8 cellular contexts compared by ENCODE assay signal in the genomic region with DNA sequence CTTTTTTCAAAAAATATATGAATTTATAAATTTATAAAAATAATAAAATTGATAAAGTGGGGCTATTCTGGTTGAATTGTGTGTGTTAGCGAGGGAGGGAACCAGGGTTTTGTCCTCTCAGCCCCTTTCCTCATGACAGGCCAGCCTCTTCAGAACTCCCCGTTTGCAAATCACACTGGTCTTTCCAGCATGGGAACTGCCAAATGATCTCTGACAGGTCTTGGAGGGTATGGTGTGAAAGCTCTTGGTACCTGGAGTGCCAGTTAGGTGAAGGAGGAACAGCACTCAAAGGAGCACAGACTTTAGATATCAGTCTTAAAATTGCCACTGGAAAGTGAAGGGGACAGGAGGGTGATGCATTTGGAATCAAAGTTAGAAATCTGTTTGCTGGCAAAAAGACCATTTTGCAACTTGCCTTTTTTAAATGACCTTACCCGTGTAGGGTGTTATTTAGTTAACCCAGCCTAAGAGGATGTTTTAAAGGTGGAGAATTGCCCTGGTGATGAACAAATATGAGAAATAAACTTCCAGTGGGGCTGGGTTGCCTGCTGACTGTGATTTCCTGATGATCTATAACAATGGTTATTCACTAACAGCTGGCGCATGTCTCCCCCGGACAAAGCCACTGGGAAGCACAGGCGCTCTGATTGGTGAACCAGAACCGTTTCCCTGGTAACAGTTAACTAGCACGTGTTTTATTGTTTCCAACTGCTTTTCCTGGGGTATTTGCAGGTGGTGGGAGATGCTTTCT.
DNase-seq lines count a peak whose midpoint lies in the region; ATAC-seq and TF ChIP-seq lines count a peak whose summit lies in the region.

No MANE protein-coding gene starts in this region.

- peak overlapping the region; percentile 74; the same call in 2 of the 3 replicates for H2BK15ac ChIP-seq in IMR-90 (ENCODE audit: low read depth, low read length)

- peak overlapping the region; percentile 70 for H3K14ac ChIP-seq in IMR-90 (replicated peaks; ENCODE audit: low read depth, low read length)

- peak overlapping the region; percentile 77 for H4K5ac ChIP-seq in IMR-90 (ENCODE audit: low read depth, low read length)

- peak overlapping the region; percentile 85 for H2BK20ac ChIP-seq in IMR-90 (ENCODE audit: low read depth, low read length)

- dilution Hi-C loops in IMR-90 (cut with HindIII; ENCODE audit: low sequenced_read_pairs, unreplicated experiment) = loop anchor here (25.0 kb wide), 1 partner anchor 297 kb away; no protein-coding TSS in a partner anchor

- peak overlapping the region; percentile 73 for H3K23ac ChIP-seq in IMR-90 (ENCODE audit: low read depth, low read length)

- WGBS in IMR-90 (ENCODE audit: extremely low coverage in 2 of 2, insufficient read length in 1 of 2), 2 experiments = 17% methylated on average over 3 of the region's 8 CpGs; no CpG with 5 or more reads in 1 of the 2 experiments
- 14 to 26% methylated on average over 8 of the region's 8 CpGs for WGBS in sigmoid colon, 2 donors

- H3K36me3 ChIP-seq in IMR-90 (ENCODE audit: control insufficient read depth, insufficient read depth, low read length) (no peaks in the 10 kb centered on the region), sigmoid colon (no peaks in the 10 kb centered on the region)

- H2BK5ac ChIP-seq in IMR-90 (ENCODE audit: low read depth, low read length, poor library complexity, severe bottlenecking) = peak overlapping the region; percentile 56

- H3K56ac ChIP-seq in IMR-90 (ENCODE audit: extremely low read depth, insufficient read depth, low read length) = peak overlapping the region; percentile 32; the same call in 1 of the 2 replicates

- TF ChIP-seq POLR2A in IMR-90 (IDR thresholded peaks at IDR 0.05; ENCODE audit: low read depth, low read length) = no peak
- no peak for TF ChIP-seq POLR2A in sigmoid colon (IDR thresholded peaks at IDR 0.05)

- no TSS peak for BruUV-seq in IMR-90 (replicated peaks; lab: Mats Ljungman, UMichigan)

- H3K18ac ChIP-seq in IMR-90 (ENCODE audit: low read depth, low read length) = peak overlapping the region; percentile 73

- no peak; the same call in 1 of the 2 replicates for TF ChIP-seq RAD21 in IMR-90 (IDR thresholded peaks at IDR 0.05; ENCODE audit: low read length)

- no peak for TF ChIP-seq CTCF in IMR-90 (conservative IDR thresholded peaks at IDR 0.05; ENCODE audit: low read depth, low read length)
- no peak for TF ChIP-seq CTCF in sigmoid colon (IDR thresholded peaks at IDR 0.05)
- no peak for TF ChIP-seq CTCF in GM10248 (IDR thresholded peaks at IDR 0.05; ENCODE audit: control extremely low read depth, extremely low read depth, low read depth, missing control alignments)

- H3K9ac ChIP-seq in IMR-90 (ENCODE audit: low read depth, low read length) = peak overlapping the region; percentile 33; the same call in 1 of the 2 replicates

- H3K4me2 ChIP-seq in IMR-90 (ENCODE audit: low read depth, low read length) = peak overlapping the region; percentile 38; the same call in 1 of the 2 replicates

- peaks cover 3% of the 10 kb centered on the region for H3K4me1 ChIP-seq in IMR-90 (ENCODE audit: control insufficient read depth, insufficient read depth, low read length)
- H3K4me1 ChIP-seq in sigmoid colon = no peaks in the 10 kb centered on the region

- H2AK5ac ChIP-seq in IMR-90 (ENCODE audit: low read depth, low read length) = peak overlapping the region; percentile 67

- intact Hi-C loops in IMR-90 (cut with micrococcal nuclease) = loop anchor here (1.0 to 5.0 kb wide), 4 partner anchors 48 to 291 kb away; a partner anchor contains a TSS
- intact Hi-C loops in left cardiac atrium (cut with DNase I) = loop anchor here (2.0 to 5.0 kb wide), 2 partner anchors 236 to 292 kb away; no protein-coding TSS in a partner anchor
- intact Hi-C loops in sigmoid colon (cut with DNase I) = loop anchor here (10.0 kb wide), 1 partner anchor 234 kb away; no protein-coding TSS in a partner anchor

- H3K9me3 ChIP-seq in IMR-90 (ENCODE audit: control insufficient read depth, insufficient read depth, low read length) (no peaks in the 10 kb centered on the region), sigmoid colon (no peaks in the 10 kb centered on the region)

- in situ Hi-C loops in IMR-90 (cut with MboI; ENCODE audit: low sequenced_read_pairs) (loop anchor here (10.0 kb wide), 1 partner anchor 244 kb away; no protein-coding TSS in a partner anchor), SK-MEL-5 (cut with HindIII; ENCODE audit: low pct_unique_long_range_greater_than_20kb, low sequenced_read_pairs) (no loop called here)

- POLR2A ChIA-PET in IMR-90 (lab: Charles Lee; ENCODE audit: unreplicated experiment) = no interaction called here
- POLR2A ChIA-PET in GM10248 (lab: Yijun Ruan, JAX) = no interaction called here

- peak overlapping the region; percentile 62 for H3K27ac ChIP-seq in IMR-90 (ENCODE audit: insufficient read depth, low read length)
- peak overlapping the region in 2 of 4 donors; percentile 4 to 11 for H3K27ac ChIP-seq in sigmoid colon

- H3K4ac ChIP-seq in IMR-90 (ENCODE audit: low read depth, low read length) = peak overlapping the region; percentile 80

- DNase-seq in IMR-90 (peak; percentile 89), SK-MEL-5 (ENCODE audit: low read depth, low spot score) (peak; percentile 28), left cardiac atrium (peak; percentile 48), sigmoid colon (peak; percentile 86), GM10248 (ENCODE audit: extremely low spot score) (no peak)
- DNase-seq in stimulated activated CD8-positive, alpha-beta memory T cell treated with anti-CD3 and anti-CD28 coated beads, Interleukin-4, amount 100 ng/mL, for 48 hours = no peak

- peak overlapping the region; percentile 79 for H4K91ac ChIP-seq in IMR-90 (ENCODE audit: insufficient read depth, low read depth, low read length)

- no peak for TF ChIP-seq EP300 in sigmoid colon (IDR thresholded peaks at IDR 0.05)

- H4K20me1 ChIP-seq in IMR-90 (ENCODE audit: insufficient read depth, low read length) = no peaks in the 10 kb centered on the region

- H2BK120ac ChIP-seq in IMR-90 (ENCODE audit: low read depth, low read length) = peak overlapping the region; percentile 90

- peak; percentile 97 for ATAC-seq in IMR-90 (ENCODE audit: low read depth)
- ATAC-seq in left cardiac atrium = peak; percentile 50 to 92
- ATAC-seq in HG03469 (IDR thresholded peaks at IDR 0.05; ENCODE audit: unreplicated experiment) = no peak
- ATAC-seq in HG02678 (IDR thresholded peaks at IDR 0.05; ENCODE audit: unreplicated experiment) = no peak

- peak overlapping the region; percentile 58 to 63 for H4K8ac ChIP-seq in IMR-90 (ENCODE audit: low read depth in 2 of 2, low read length in 2 of 2)

- H3K4me3 ChIP-seq in IMR-90 (ENCODE audit: insufficient read depth, low read depth, low read length) (no peak overlapping the region), sigmoid colon (no peak overlapping the region)

- peak overlapping the region; percentile 60 for H2AFZ ChIP-seq in IMR-90 (replicated peaks; ENCODE audit: low read length, poor library complexity)

- H2AK9ac ChIP-seq in IMR-90 (replicated peaks; ENCODE audit: low read depth, low read length, poor library complexity) = no peak overlapping the region

- no peaks in the 10 kb centered on the region; the same call in 1 of the 2 replicates for H3K9me1 ChIP-seq in IMR-90 (ENCODE audit: insufficient read depth, low read length)

- H3K79me1 ChIP-seq in IMR-90 (ENCODE audit: low read depth in 1 of 2, low read length in 2 of 2) = no peaks in the 10 kb centered on the region

- no peaks in the 10 kb centered on the region for H3K27me3 ChIP-seq in IMR-90 (ENCODE audit: control insufficient read depth, insufficient read depth, low read length)
- H3K27me3 ChIP-seq in sigmoid colon = no peaks in the 10 kb centered on the region

- CTCF ChIA-PET in IMR-90 (lab: Yijun Ruan, JAX) (interaction anchor here (0.5 to 1.3 kb wide), 4 partner anchors 196 to 304 kb away, joined by 3 to 6 read pairs (median 4); no protein-coding TSS in a partner anchor), GM10248 (lab: Yijun Ruan, JAX) (no interaction called here)

TF ChIP-seq in IMR-90, 13 proteins besides CTCF, POLR2A, EP300 and RAD21:
- TF ChIP-seq NFE2L2 (IDR thresholded peaks at IDR 0.05; ENCODE audit: low read depth, low read length) (no peak), MXI1 (IDR thresholded peaks at IDR 0.05; ENCODE audit: borderline replicate concordance, low read depth, low read length) (peak; percentile 83; the same call in 1 of the 2 replicates), BHLHE40 (IDR thresholded peaks at IDR 0.05; ENCODE audit: low read depth, low read length) (peak; percentile 79), CHD1 (IDR thresholded peaks at IDR 0.05; ENCODE audit: low read depth, low read length) (no peak), FOS (IDR thresholded peaks at IDR 0.05; ENCODE audit: low read depth, low read length) (no peak), MAFK (IDR thresholded peaks at IDR 0.05; ENCODE audit: low read depth, low read length) (0 out of 2 replicates have a peak, but pooled peaks have one; percentile 7), SMC3 (IDR thresholded peaks at IDR 0.05; ENCODE audit: low read depth, low read length) (peak; percentile 5; the same call in 1 of the 2 replicates), CEBPB (IDR thresholded peaks at IDR 0.05; ENCODE audit: low read depth, low read length) (no peak; the same call in 1 of the 2 replicates), RCOR1 (IDR thresholded peaks at IDR 0.05; ENCODE audit: insufficient replicate concordance, low read length) (no peak), MAZ (IDR thresholded peaks at IDR 0.05; ENCODE audit: borderline replicate concordance, low read depth, low read length) (no peak), RFX5 (IDR thresholded peaks at IDR 0.05; ENCODE audit: low read depth, low read length) (no peak)
- TF ChIP-seq, protein P1, sequence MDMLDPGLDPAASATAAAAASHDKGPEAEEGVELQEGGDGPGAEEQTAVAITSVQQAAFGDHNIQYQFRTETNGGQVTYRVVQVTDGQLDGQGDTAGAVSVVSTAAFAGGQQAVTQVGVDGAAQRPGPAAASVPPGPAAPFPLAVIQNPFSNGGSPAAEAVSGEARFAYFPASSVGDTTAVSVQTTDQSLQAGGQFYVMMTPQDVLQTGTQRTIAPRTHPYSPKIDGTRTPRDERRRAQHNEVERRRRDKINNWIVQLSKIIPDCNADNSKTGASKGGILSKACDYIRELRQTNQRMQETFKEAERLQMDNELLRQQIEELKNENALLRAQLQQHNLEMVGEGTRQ (IDR thresholded peaks at IDR 0.05; ENCODE audit: low read depth, low read length) = no peak
- TF ChIP-seq, protein P2, sequence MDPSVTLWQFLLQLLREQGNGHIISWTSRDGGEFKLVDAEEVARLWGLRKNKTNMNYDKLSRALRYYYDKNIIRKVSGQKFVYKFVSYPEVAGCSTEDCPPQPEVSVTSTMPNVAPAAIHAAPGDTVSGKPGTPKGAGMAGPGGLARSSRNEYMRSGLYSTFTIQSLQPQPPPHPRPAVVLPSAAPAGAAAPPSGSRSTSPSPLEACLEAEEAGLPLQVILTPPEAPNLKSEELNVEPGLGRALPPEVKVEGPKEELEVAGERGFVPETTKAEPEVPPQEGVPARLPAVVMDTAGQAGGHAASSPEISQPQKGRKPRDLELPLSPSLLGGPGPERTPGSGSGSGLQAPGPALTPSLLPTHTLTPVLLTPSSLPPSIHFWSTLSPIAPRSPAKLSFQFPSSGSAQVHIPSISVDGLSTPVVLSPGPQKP (IDR thresholded peaks at IDR 0.05; ENCODE audit: borderline replicate concordance, low read depth, low read length) = no peak
TF ChIP-seq in IMR-90: peak in this region for 4.

Comparison
In these comparisons a context has a peak if more than half of its experiments do, and no peak if none do; other contexts are left out.
1. ATAC-seq: peak in IMR-90 (single experiment) and left cardiac atrium (2 of 2); none in HG03469 (single experiment) and HG02678 (single experiment).
2. DNase-seq: peak in IMR-90 (single experiment), SK-MEL-5 (single experiment), left cardiac atrium (single experiment) and sigmoid colon (single experiment); none in stimulated activated CD8-positive, alpha-beta memory T cell treated with anti-CD3 and anti-CD28 coated beads, Interleukin-4, amount 100 ng/mL, for 48 hours (single experiment) and GM10248 (single experiment).